ENCODE assay signal across 26 cellular contexts in genomic region chr20:18734525-18735189, GRCh38.
"Had no signal": no experiment of that assay in that cellular context is flagged by ENCODE, and none has a peak within 500 bp of the region (broad histone marks: within the 10 kb centered on the region; RNA-seq: fewer than 3 reads in every experiment).

No MANE protein-coding gene starts in this region.

- H3K36me3 ChIP-seq: colonic mucosa, tibial nerve, vagina had no signal

- H3K27ac ChIP-seq: body of pancreas, colonic mucosa, tibial nerve, vagina had no signal

- H3K4me3 Mint-ChIP-seq: activated B cell treated with CpG ODN at 0.5 μM for 24 hours; activated CD4-positive, alpha-beta T cell treated with anti-CD3 and anti-CD28 coated beads, Interleukin-2, amount 10 ng/mL, durations not matched to agents 24 days and 14 days; activated CD8-positive, alpha-beta T cell treated with anti-CD3 and anti-CD28 coated beads, Interleukin-2, amount 10 ng/mL, durations not matched to agents 7 days and 5 days; memory B cell; natural killer cell treated with Interleukin-12 subunit alpha and Interleukin-12 subunit beta and Interleukin-15 and Interleukin-18, amount 100 ng/mL, for 72 hours had no signal

- H3K27me3 ChIP-seq: body of pancreas, colonic mucosa, tibial nerve, vagina had no signal

- H3K9me3 Mint-ChIP-seq: activated B cell treated with CpG ODN at 0.5 μM for 24 hours; activated CD4-positive, alpha-beta T cell treated with anti-CD3 and anti-CD28 coated beads, Interleukin-2, amount 10 ng/mL, durations not matched to agents 24 days and 14 days; activated naive CD4-positive, alpha-beta T cell treated with anti-CD3 and anti-CD28 coated beads, Interleukin-2, amount 50 U/mL, for 72 hours; memory B cell; natural killer cell treated with Interleukin-12 subunit alpha and Interleukin-12 subunit beta and Interleukin-15 and Interleukin-18, amount 100 ng/mL, for 72 hours had no signal

- H3K4me1 Mint-ChIP-seq: activated CD4-positive, alpha-beta T cell treated with anti-CD3 and anti-CD28 coated beads, Interleukin-2, amount 10 ng/mL, durations not matched to agents 24 days and 14 days had no signal

- DNase-seq: activated B cell treated with CpG ODN at 0.5 μM for 24 hours; activated CD4-positive, alpha-beta T cell treated with anti-CD3 and anti-CD28 coated beads, Interleukin-2, amount 10 ng/mL, durations not matched to agents 24 days and 14 days; activated CD8-positive, alpha-beta memory T cell treated with anti-CD3 and anti-CD28 coated beads, Interleukin-2, amount 50 U/mL, for 4 hours; activated CD8-positive, alpha-beta T cell treated with anti-CD3 and anti-CD28 coated beads, Interleukin-2, amount 10 ng/mL, durations not matched to agents 7 days and 5 days; activated gamma-delta T cell; activated T-cell treated with anti-CD3 and anti-CD28 coated beads, Interleukin-2, amount 50 U/mL, for 48 hours; amniotic stem cell; body of pancreas; central memory CD4-positive, alpha-beta T cell; colonic mucosa; foreskin fibroblast; kidney glomerular epithelial cell; left ventricle myocardium superior; mucosa of descending colon; posterior cingulate gyrus; small intestine; stimulated activated CD4-positive, alpha-beta T cell treated with anti-CD3 and anti-CD28 coated beads, Interleukin-4, amount 100 ng/mL, for 4 hours; stimulated activated CD8-positive, alpha-beta memory T cell treated with anti-CD3 and anti-CD28 coated beads, Interleukin-4, amount 100 ng/mL, for 48 hours; stimulated activated naive CD4-positive, alpha-beta T cell treated with Interleukin-2 at 50 U/mL for 16 hours; substantia nigra had no signal

- H3K27ac Mint-ChIP-seq: activated B cell treated with CpG ODN at 0.5 μM for 24 hours; activated CD4-positive, alpha-beta T cell treated with anti-CD3 and anti-CD28 coated beads, Interleukin-2, amount 10 ng/mL, durations not matched to agents 24 days and 14 days; activated CD8-positive, alpha-beta T cell treated with anti-CD3 and anti-CD28 coated beads, Interleukin-2, amount 10 ng/mL, durations not matched to agents 7 days and 5 days; activated naive CD4-positive, alpha-beta T cell treated with anti-CD3 and anti-CD28 coated beads, Interleukin-2, amount 50 U/mL, for 72 hours; memory B cell; natural killer cell treated with Interleukin-12 subunit alpha and Interleukin-12 subunit beta and Interleukin-15 and Interleukin-18, amount 100 ng/mL, for 72 hours had no signal

- H3K36me3 Mint-ChIP-seq: activated naive CD4-positive, alpha-beta T cell treated with anti-CD3 and anti-CD28 coated beads, Interleukin-2, amount 50 U/mL, for 72 hours; natural killer cell treated with Interleukin-12 subunit alpha and Interleukin-12 subunit beta and Interleukin-15 and Interleukin-18, amount 100 ng/mL, for 72 hours had no signal

- H3K9me3 ChIP-seq: body of pancreas, colonic mucosa, mucosa of descending colon, tibial nerve, vagina had no signal

- FAIRE-seq: small intestine had no signal

- H3K4me3 ChIP-seq: body of pancreas, colonic mucosa, mucosa of descending colon, tibial nerve, vagina had no signal

- H3K27me3 Mint-ChIP-seq: activated B cell treated with CpG ODN at 0.5 μM for 24 hours; activated CD4-positive, alpha-beta T cell treated with anti-CD3 and anti-CD28 coated beads, Interleukin-2, amount 10 ng/mL, durations not matched to agents 24 days and 14 days; memory B cell; natural killer cell treated with Interleukin-12 subunit alpha and Interleukin-12 subunit beta and Interleukin-15 and Interleukin-18, amount 100 ng/mL, for 72 hours had no signal

- H3K4me1 ChIP-seq: body of pancreas, colonic mucosa had no signal

- ATAC-seq: activated CD8-positive, alpha-beta T cell treated with anti-CD3 and anti-CD28 coated beads, Interleukin-2, amount 10 ng/mL, durations not matched to agents 7 days and 5 days; activated naive CD4-positive, alpha-beta T cell treated with anti-CD3 and anti-CD28 coated beads, Interleukin-2, amount 50 U/mL, for 72 hours; body of pancreas; esophagus mucosa; left ventricle myocardium superior; mucosa of descending colon; natural killer cell treated with Interleukin-12 subunit alpha and Interleukin-12 subunit beta and Interleukin-15 and Interleukin-18, amount 100 ng/mL, for 72 hours had no signal
